ENCODE assay signal across 24 cellular contexts in genomic region chr3:191952609-191953008, GRCh38.
DNase-seq lines count a peak whose midpoint lies in the region; ATAC-seq, FAIRE-seq and TF ChIP-seq lines count a peak whose summit lies in the region.
"Had no signal": no experiment of that assay in that cellular context is flagged by ENCODE, and none has a peak within 500 bp of the region (broad histone marks: within the 10 kb centered on the region; RNA-seq: fewer than 3 reads in every experiment).

No MANE protein-coding gene starts in this region.

- TF ChIP-seq POLR2A in spleen (IDR thresholded peaks at IDR 0.05): no peak

- TF ChIP-seq CTCF in left ventricle myocardium inferior (IDR thresholded peaks at IDR 0.05; ENCODE audit: borderline replicate concordance) (no peak), kidney (IDR thresholded peaks at IDR 0.05; ENCODE audit: borderline replicate concordance, extremely low read depth, insufficient read depth) (no peak), neural progenitor cell (IDR thresholded peaks at IDR 0.05) (no peak), spleen (IDR thresholded peaks at IDR 0.05 in 8 of 11, conservative IDR thresholded peaks at IDR 0.05 in 3 of 11) (no peak)

- no peaks in the 10 kb centered on the region for H3K79me2 ChIP-seq in neural progenitor cell (ENCODE audit: low read depth)

- peak overlapping the region; percentile 46 for H3K27ac Mint-ChIP-seq in neural progenitor cell
- H3K27ac Mint-ChIP-seq: B cell; CD4-positive, CD25-positive, alpha-beta regulatory T cell; CD8-positive, alpha-beta T cell; HFFc6 had no signal

- H3K79me1 ChIP-seq in mesenchymal stem cell (replicated peaks; ENCODE audit: low read length, poor library complexity, severe bottlenecking): no peaks in the 10 kb centered on the region

- no peaks in the 10 kb centered on the region for H3K36me3 Mint-ChIP-seq in neural progenitor cell
- H3K36me3 Mint-ChIP-seq: CD4-positive, CD25-positive, alpha-beta regulatory T cell; CD8-positive, alpha-beta T cell had no signal

- H2AFZ ChIP-seq in neural progenitor cell (replicated peaks) (no peak overlapping the region), mesenchymal stem cell (ENCODE audit: low read depth, low read length) (no peak overlapping the region)
- H2AFZ ChIP-seq: GM23248 had no signal

- peak; percentile 47 for DNase-seq in Right ventricle myocardium inferior (ENCODE audit: missing footprints)
- no peak for DNase-seq in left ventricle myocardium inferior
- DNase-seq in kidney: peak; percentile 71
- DNase-seq in neural progenitor cell (ENCODE audit: low spot score): no peak
- DNase-seq in spleen: peak; percentile 72
- no peak for DNase-seq in superior temporal gyrus (ENCODE audit: extremely low spot score)
- DNase-seq in NCI-H1105 (lab: John Stamatoyannopoulos, UW): no peak
- no peak for DNase-seq in mesenchymal stem cell
- DNase-seq: Caco-2; CD4-positive, CD25-positive, alpha-beta regulatory T cell; CD8-positive, alpha-beta T cell; DMS153; DND-41; GM23248; HFFc6 had no signal

- no peak overlapping the region for H4K91ac ChIP-seq in mesenchymal stem cell (ENCODE audit: low read length)

- no peak overlapping the region for H2BK12ac ChIP-seq in mesenchymal stem cell (ENCODE audit: low read length in 2 of 2)

- no peaks in the 10 kb centered on the region for H3K27me3 ChIP-seq in left ventricle myocardium inferior (ENCODE audit: low read depth)
- H3K27me3 ChIP-seq in neural progenitor cell: no peaks in the 10 kb centered on the region
- no peaks in the 10 kb centered on the region for H3K27me3 ChIP-seq in spleen (replicated peaks in 1 of 7)
- H3K27me3 ChIP-seq in mesenchymal stem cell (ENCODE audit: control insufficient read depth in 1 of 2, insufficient read depth in 1 of 2, low read length in 2 of 2): no peaks in the 10 kb centered on the region
- H3K27me3 ChIP-seq: BLaER1 had no signal

- H3K4me3 ChIP-seq in left ventricle myocardium inferior (no peak overlapping the region), kidney (ENCODE audit: low read length in 2 of 2) (no peak overlapping the region), neural progenitor cell (no peak overlapping the region), spleen (no peak overlapping the region), mesenchymal stem cell (ENCODE audit: insufficient read depth in 1 of 2, low read depth in 1 of 2, low read length in 2 of 2) (no peak overlapping the region)
- H3K4me3 ChIP-seq: BLaER1, GM23248, HAP-1 had no signal

- no peak overlapping the region for H2AK5ac ChIP-seq in mesenchymal stem cell (ENCODE audit: low read length, severe bottlenecking)

- H4K20me1 ChIP-seq in neural progenitor cell (ENCODE audit: low read depth): no peaks in the 10 kb centered on the region
- H4K20me1 ChIP-seq: BLaER1 had no signal

- peaks cover 8% of the 10 kb centered on the region for H3K9me3 Mint-ChIP-seq in neural progenitor cell
- H3K9me3 Mint-ChIP-seq: CD8-positive, alpha-beta T cell had no signal

- H3K4me1 ChIP-seq in left ventricle myocardium inferior: no peaks in the 10 kb centered on the region
- no peaks in the 10 kb centered on the region for H3K4me1 ChIP-seq in kidney (ENCODE audit: control insufficient read depth in 1 of 2, insufficient read depth in 1 of 2, low read depth in 1 of 2, low read length in 2 of 2)
- H3K4me1 ChIP-seq in neural progenitor cell: peaks cover 11% of the 10 kb centered on the region
- H3K4me1 ChIP-seq in spleen: no peaks in the 10 kb centered on the region
- no peaks in the 10 kb centered on the region for H3K4me1 ChIP-seq in mesenchymal stem cell (ENCODE audit: control insufficient read depth, insufficient read depth, low read depth, low read length)
- H3K4me1 ChIP-seq: BLaER1, Caco-2, HAP-1 had no signal

- no peak overlapping the region for H3K18ac ChIP-seq in mesenchymal stem cell (ENCODE audit: low read depth in 1 of 2, low read length in 2 of 2)

- H3K27ac ChIP-seq in left ventricle myocardium inferior (replicated peaks) (no peak overlapping the region), kidney (ENCODE audit: low read depth in 2 of 2, low read length in 2 of 2) (no peak overlapping the region), neural progenitor cell (no peak overlapping the region), spleen (no peak overlapping the region), mesenchymal stem cell (ENCODE audit: low read length, poor library complexity, severe bottlenecking) (no peak overlapping the region)
- H3K27ac ChIP-seq: 22Rv1, BLaER1, C4-2B, GM23248 had no signal

- WGBS in spleen, 5 donors: 88 to 96% (median 92%) methylated on average over 20 to 21 of the region's 21 CpGs
- WGBS in mesenchymal stem cell: 94% methylated on average over 21 of the region's 21 CpGs

- H3K4me3 Mint-ChIP-seq in neural progenitor cell: no peak overlapping the region
- H3K4me3 Mint-ChIP-seq: B cell; CD4-positive, CD25-positive, alpha-beta regulatory T cell; CD8-positive, alpha-beta T cell; HFFc6 had no signal

- H3K4me2 ChIP-seq in neural progenitor cell (no peak overlapping the region), mesenchymal stem cell (ENCODE audit: low read length, poor library complexity, severe bottlenecking) (no peak overlapping the region)
- H3K4me2 ChIP-seq: BLaER1 had no signal

- no peak overlapping the region for H2BK120ac ChIP-seq in mesenchymal stem cell (ENCODE audit: low read depth, low read length)

- no peaks in the 10 kb centered on the region for H3F3A ChIP-seq in neural progenitor cell (ENCODE audit: low read depth)

- no peak overlapping the region for H3K14ac ChIP-seq in mesenchymal stem cell (ENCODE audit: low read length in 2 of 2)

- no peak overlapping the region for H2BK5ac ChIP-seq in mesenchymal stem cell (ENCODE audit: low read depth, low read length, poor library complexity, severe bottlenecking)

- no peak overlapping the region for H4K8ac ChIP-seq in mesenchymal stem cell (ENCODE audit: low read length)

- H3K27me3 Mint-ChIP-seq in neural progenitor cell (ENCODE audit: insufficient read depth, low read depth): peaks cover 5% of the 10 kb centered on the region
- H3K27me3 Mint-ChIP-seq: B cell; CD4-positive, CD25-positive, alpha-beta regulatory T cell had no signal

- H3K9me3 ChIP-seq in left ventricle myocardium inferior (replicated peaks) (no peaks in the 10 kb centered on the region), kidney (ENCODE audit: control insufficient read depth in 1 of 2, low read length in 2 of 2) (no peaks in the 10 kb centered on the region), neural progenitor cell (ENCODE audit: low read depth) (no peaks in the 10 kb centered on the region), spleen (peaks cover 0 to 6% (median 0%) of the 10 kb centered on the region in 8 donors), mesenchymal stem cell (ENCODE audit: control insufficient read depth, low read length) (no peaks in the 10 kb centered on the region)
- H3K9me3 ChIP-seq: BLaER1, Caco-2, HAP-1 had no signal

- intact Hi-C loops in Right ventricle myocardium inferior (cut with DNase I) (no loop called here), left ventricle myocardium inferior (cut with micrococcal nuclease) (no loop called here), kidney (cut with DNase I) (no loop called here), spleen (cut with DNase I; ENCODE audit: low total_unique reads) (no loop called here)

- no peak for FAIRE-seq in kidney (lab: Jason Lieb, UNC)
- FAIRE-seq: G401.6, GM12892, GM19239, H54 had no signal

- ATAC-seq in Right ventricle myocardium inferior: no peak
- ATAC-seq: CD8-positive, alpha-beta T cell had no signal

- H2BK15ac ChIP-seq in mesenchymal stem cell (ENCODE audit: low read depth, poor library complexity, severe bottlenecking): no peak overlapping the region

- no peak overlapping the region for H3K23ac ChIP-seq in mesenchymal stem cell (ENCODE audit: low read length in 2 of 2)

- H3K9ac ChIP-seq in kidney (ENCODE audit: low read length in 2 of 2) (no peak overlapping the region), neural progenitor cell (no peak overlapping the region), mesenchymal stem cell (ENCODE audit: low read length) (no peak overlapping the region)
- H3K9ac ChIP-seq: BLaER1, GM23248 had no signal

- H3K4me1 Mint-ChIP-seq in neural progenitor cell: peaks cover 3% of the 10 kb centered on the region
- H3K4me1 Mint-ChIP-seq: B cell; CD4-positive, CD25-positive, alpha-beta regulatory T cell had no signal

- no peaks in the 10 kb centered on the region for H3K36me3 ChIP-seq in left ventricle myocardium inferior
- H3K36me3 ChIP-seq in kidney (ENCODE audit: control insufficient read depth in 1 of 2, insufficient read depth in 2 of 2, low read length in 2 of 2): no peaks in the 10 kb centered on the region
- no peaks in the 10 kb centered on the region for H3K36me3 ChIP-seq in neural progenitor cell
- no peaks in the 10 kb centered on the region for H3K36me3 ChIP-seq in spleen
- peaks cover 0 to 2% of the 10 kb centered on the region in 2 experiments for H3K36me3 ChIP-seq in mesenchymal stem cell (ENCODE audit: control insufficient read depth in 1 of 2, insufficient read depth in 2 of 2, low read depth in 1 of 2, low read length in 2 of 2)
- H3K36me3 ChIP-seq: BLaER1, HAP-1 had no signal

- no peak overlapping the region for H3K4ac ChIP-seq in mesenchymal stem cell (ENCODE audit: low read depth in 1 of 2, low read length in 2 of 2)

Comparison
In these comparisons a context has a peak if more than half of its experiments do, and no peak if none do; other contexts are left out.
1. DNase-seq: peak in Right ventricle myocardium inferior (single experiment), kidney (single experiment) and spleen (single experiment); none in left ventricle myocardium inferior (single experiment), neural progenitor cell (single experiment), superior temporal gyrus (single experiment), NCI-H1105 (single experiment) and mesenchymal stem cell (single experiment).